In genomic region chr15:56887782-56888127, GRCh38 we compare ENCODE assay signal across 9 cellular contexts. TPM values are rescaled to one million over a fixed set of nuclear protein-coding genes. Genes with fewer than 3 reads are reported as not detected.
DNase-seq lines count a peak whose midpoint lies in the region; ATAC-seq, FAIRE-seq and TF ChIP-seq lines count a peak whose summit lies in the region.
"Had no signal": no experiment of that assay in that cellular context is flagged by ENCODE, and none has a peak within 500 bp of the region (broad histone marks: within the 10 kb centered on the region; RNA-seq: fewer than 3 reads in every experiment).

No MANE protein-coding gene starts in this region.

- 0% methylated on average over 1 of the region's 1 CpG for WGBS in HepG2 (ENCODE audit: low lambda C conversion rate)

- CTCF ChIA-PET in activated CD4-positive, alpha-beta T cell treated with anti-CD3 and anti-CD28 coated beads for 36 hours (lab: Charles Lee), result no interaction called here
- CTCF ChIA-PET in HepG2 (lab: Yijun Ruan, JAX; ENCODE audit: low intra/inter-chr PET ratio, low total read pairs), result no interaction called here

- intact Hi-C loops in activated CD4-positive, alpha-beta T cell treated with anti-CD3 and anti-CD28 coated beads for 36 hours (cut with DNase I, micrococcal nuclease), result loop anchor here (1.0 to 10.0 kb wide), 5 partner anchors 31 to 643 kb away; partner anchors contain the start of genes TCF12 (in 2 of the 2), RFX7 (in 1 of the 2) and ZNF280D (in 1 of the 2)
- intact Hi-C loops in HepG2 (cut with micrococcal nuclease; ENCODE audit: unreplicated experiment), result loop anchor here (1.0 kb wide), 1 partner anchor 31 kb away; the partner anchor contains the start of gene TCF12

- TF ChIP-seq RAD21 in HepG2 (CRISPR knock-in tag; IDR thresholded peaks at IDR 0.05), result no peak

- peak overlapping the region; percentile 87 for H3K9ac ChIP-seq in HepG2 (ENCODE audit: insufficient read depth, low read depth, low read length)

- peak overlapping the region; percentile 71 for H3K4me3 Mint-ChIP-seq in activated CD4-positive, alpha-beta T cell treated with anti-CD3 and anti-CD28 coated beads for 36 hours

- no peak for DNase-seq in activated CD4-positive, alpha-beta T cell treated with anti-CD3 and anti-CD28 coated beads for 36 hours
- no peak for DNase-seq in activated CD4-positive, alpha-beta T cell treated with anti-CD3 and anti-CD28 coated beads for 4 hours
- DNase-seq in HepG2 (ENCODE audit: low spot score) (no peak), thoracic aorta (ENCODE audit: low spot score) (no peak), RCC 7860 (ENCODE audit: low spot score) (no peak)

- peak overlapping the region; percentile 65 for H2AFZ ChIP-seq in HepG2 (ENCODE audit: low read length)

- H3K27ac ChIP-seq in angular gyrus (ENCODE audit: low read depth, low read length) (peak overlapping the region; percentile 98), HepG2 (ENCODE audit: extremely low read length, insufficient read depth, low read length) (peak overlapping the region; percentile 96), thoracic aorta (peak overlapping the region; percentile 97 to 98)

- in situ Hi-C loops in HepG2 (cut with HindIII; ENCODE audit: extremely low pct_ligation_motif_present, low pct_unique_long_range_greater_than_20kb), result no loop called here

- no peaks in the 10 kb centered on the region for H3K9me3 ChIP-seq in HepG2 (ENCODE audit: low read length)
- no peaks in the 10 kb centered on the region for H3K9me3 ChIP-seq in thoracic aorta

- no peaks in the 10 kb centered on the region; a peak in 1 of 5 replicates for H3K27me3 ChIP-seq in HepG2 (ENCODE audit: control insufficient read depth in 1 of 2, insufficient read depth in 2 of 2, low read length in 2 of 2)
- H3K27me3 ChIP-seq in thoracic aorta (replicated peaks; ENCODE audit: insufficient read depth), result no peaks in the 10 kb centered on the region

- H4K20me1 ChIP-seq in HepG2 (ENCODE audit: insufficient read depth, low read length), result no peaks in the 10 kb centered on the region

- no peak for TF ChIP-seq EP300 in HepG2 (IDR thresholded peaks at IDR 0.05; ENCODE audit: low read depth in 2 of 2, low read length in 2 of 2)
- no peak for TF ChIP-seq EP300 in HepG2 (CRISPR knock-in tag; IDR thresholded peaks at IDR 0.05; ENCODE audit: borderline replicate concordance)

- H3K4me1 Mint-ChIP-seq in activated CD4-positive, alpha-beta T cell treated with anti-CD3 and anti-CD28 coated beads for 36 hours, result peaks cover 20% of the 10 kb centered on the region

- ATAC-seq in activated CD4-positive, alpha-beta T cell treated with anti-CD3 and anti-CD28 coated beads for 36 hours, result no peak
- ATAC-seq in HepG2, result no peak; the same call in 2 of the 3 replicates
- ATAC-seq in thoracic aorta (ENCODE audit: insufficient number of reproducible peaks, low FRiP score, low read depth), result no peak
- ATAC-seq in HG02885 (IDR thresholded peaks at IDR 0.05; ENCODE audit: poor library complexity, unreplicated experiment), result no peak
- no peak for ATAC-seq in HG03280 (IDR thresholded peaks at IDR 0.05; ENCODE audit: unreplicated experiment)

- H3K79me2 ChIP-seq in HepG2 (ENCODE audit: insufficient read depth, low read length), result no peaks in the 10 kb centered on the region

- peak overlapping the region; percentile 95 for H3K4me2 ChIP-seq in HepG2 (ENCODE audit: low read depth, low read length)

- H3K4me3 ChIP-seq in HepG2 (replicated peaks in 1 of 3; ENCODE audit: insufficient read depth in 1 of 3, low read depth in 2 of 3, low read length in 3 of 3) (peak overlapping the region; percentile 54 to 73 (median 72)), thoracic aorta (peak overlapping the region; percentile 89)

- FAIRE-seq in HepG2 (lab: Jason Lieb, UNC) (no peak), RCC 7860 (lab: Jason Lieb, UNC) (no peak)
- FAIRE-seq: colon had no signal

- no peak for TF ChIP-seq POLR2A in HepG2 (IDR thresholded peaks at IDR 0.05; ENCODE audit: insufficient read depth in 1 of 2, low read depth in 2 of 2, low read length in 2 of 2)

- H3K36me3 ChIP-seq in HepG2 (replicated peaks in 1 of 2; ENCODE audit: control insufficient read depth in 1 of 2, insufficient read depth in 2 of 2, low read length in 2 of 2) (no peaks in the 10 kb centered on the region), thoracic aorta (no peaks in the 10 kb centered on the region)

- peak overlapping the region; percentile 86 for H3K27ac Mint-ChIP-seq in activated CD4-positive, alpha-beta T cell treated with anti-CD3 and anti-CD28 coated beads for 36 hours

- TSS peak; percentile 86 for BruUV-seq in HepG2 (replicated peaks; lab: Mats Ljungman, UMichigan)

- no peaks in the 10 kb centered on the region for H3K36me3 Mint-ChIP-seq in activated CD4-positive, alpha-beta T cell treated with anti-CD3 and anti-CD28 coated beads for 36 hours (ENCODE audit: low read depth)

- H3K9me3 Mint-ChIP-seq in activated CD4-positive, alpha-beta T cell treated with anti-CD3 and anti-CD28 coated beads for 36 hours (ENCODE audit: low read depth), result no peaks in the 10 kb centered on the region

- peaks cover 27% of the 10 kb centered on the region for H3K4me1 ChIP-seq in HepG2 (ENCODE audit: insufficient read depth, low read length)
- H3K4me1 ChIP-seq in thoracic aorta (ENCODE audit: control insufficient read depth in 1 of 2, low read depth in 2 of 2), result peaks cover 12 to 21% of the 10 kb centered on the region in 2 donors

- POLR2A ChIA-PET in activated CD4-positive, alpha-beta T cell treated with anti-CD3 and anti-CD28 coated beads for 36 hours (lab: Charles Lee), result interaction anchor here (2.0 kb wide), 1 partner anchor 30 kb away, joined by 6 read pairs; no protein-coding TSS in a partner anchor
- POLR2A ChIA-PET in HepG2 (lab: Yijun Ruan, JAX), result interaction anchor here (0.6 to 3.1 kb wide), 10 partner anchors 14 to 146 kb away, joined by 3 to 60 read pairs (median 3); partner anchors contain the start of gene TCF12

- TF ChIP-seq CTCF in HepG2 (CRISPR knock-in tag; IDR thresholded peaks at IDR 0.05), result no peak
- TF ChIP-seq CTCF in thoracic aorta (IDR thresholded peaks at IDR 0.05), result no peak

- H3K27me3 Mint-ChIP-seq in activated CD4-positive, alpha-beta T cell treated with anti-CD3 and anti-CD28 coated beads for 36 hours, result no peaks in the 10 kb centered on the region

TF ChIP-seq in HepG2, 621 proteins besides CTCF, POLR2A, EP300 and RAD21 (continues in another document):
- TF ChIP-seq ZNF484 (CRISPR knock-in tag; IDR thresholded peaks at IDR 0.05; ENCODE audit: borderline replicate concordance, low read depth), result no peak
- TF ChIP-seq MLX (CRISPR knock-in tag; IDR thresholded peaks at IDR 0.05), result 0 out of 2 replicates have a peak, but pooled peaks have one; percentile 10
- TF ChIP-seq ZNF12 (CRISPR knock-in tag; IDR thresholded peaks at IDR 0.05), result no peak
- TF ChIP-seq NFE2 (CRISPR knock-in tag; IDR thresholded peaks at IDR 0.05), result no peak
- TF ChIP-seq SOX6 (IDR thresholded peaks at IDR 0.05), result no peak
- 0 out of 2 replicates have a peak, but pooled peaks have one; percentile 1 for TF ChIP-seq SOX6 (CRISPR knock-in tag; IDR thresholded peaks at IDR 0.05)
- TF ChIP-seq KDM4B (CRISPR knock-in tag; IDR thresholded peaks at IDR 0.05), result 0 out of 2 replicates have a peak, but pooled peaks have one; percentile 23
- TF ChIP-seq TFE3 (CRISPR knock-in tag; IDR thresholded peaks at IDR 0.05), result no peak

RNA-seq across cellular contexts. Expression of gene TCF12, which starts 30.7 kb away (rescaled TPM):
- total RNA-seq in activated CD4-positive, alpha-beta T cell treated with anti-CD3 and anti-CD28 coated beads for 36 hours, result 10 to 100 TPM; 61.1 to 74.9 TPM
- total RNA-seq in HepG2 (2016; rRNA removed; fragmentation: Illumina TruSeq; extraction: Trizol) (51.1 and 70.7 TPM in 2 replicates), thoracic aorta (100 to 1,000 TPM in 1 of 2 donors, 10 to 100 TPM in 1; 91.8 to 107 TPM)
- total RNA-seq in HepG2 (2016; cell fraction: cytosol; rRNA removed; fragmentation: Illumina TruSeq; extraction: Trizol; ENCODE audit: low read depth), result 13.7 and 16.8 TPM in 2 replicates
- 47.0 and 70.2 TPM in 2 replicates for total RNA-seq in HepG2 (2016; cell fraction: insoluble cytoplasmic fraction; rRNA removed; fragmentation: Illumina TruSeq; extraction: Trizol)
- 27.3 and 30.1 TPM in 2 replicates for total RNA-seq in HepG2 (2016; cell fraction: membrane; rRNA removed; fragmentation: Illumina TruSeq; extraction: Trizol)
- total RNA-seq in HepG2 (2016; cell fraction: nucleus; rRNA removed; fragmentation: Illumina TruSeq; extraction: Trizol), result 105 and 129 TPM in 2 replicates
- 36.9 and 48.6 TPM in 2 replicates for polyA plus RNA-seq in HepG2 (2011; rRNA removed)
- 25.5 and 30.5 TPM in 2 replicates for polyA plus RNA-seq in HepG2 (2011; cell fraction: cytosol; rRNA removed)
- polyA plus RNA-seq in HepG2 (2011; cell fraction: nucleus; rRNA removed), result 49.1 and 60.7 TPM in 2 replicates
- polyA plus RNA-seq in HepG2 (2012), result 22.3 and 23.4 TPM in 2 replicates
- 3.5 and 3.7 TPM in 2 replicates for polyA plus RNA-seq in HepG2 (2016; cell fraction: cytosol; fragmentation: Illumina TruSeq; extraction: Trizol; ENCODE audit: low read depth)
- polyA plus RNA-seq in HepG2 (2016; cell fraction: insoluble cytoplasmic fraction; fragmentation: Illumina TruSeq; extraction: Trizol; ENCODE audit: low read depth), result 54.8 and 57.4 TPM in 2 replicates
- 14.8 and 15.1 TPM in 2 replicates for polyA plus RNA-seq in HepG2 (2016; cell fraction: membrane; fragmentation: Illumina TruSeq; extraction: Trizol; ENCODE audit: low read depth)
- 35.3 and 37.3 TPM in 2 replicates for polyA plus RNA-seq in HepG2 (2016; cell fraction: nucleus; fragmentation: Illumina TruSeq; extraction: Trizol; ENCODE audit: insufficient read depth, low read depth)
- polyA minus RNA-seq in HepG2 (2011; rRNA and poly(A)+ RNA removed; ENCODE audit: low replicate concordance), result 93.3 and 126 TPM in 2 replicates
- polyA minus RNA-seq in HepG2 (2011; cell fraction: cytosol; rRNA and poly(A)+ RNA removed), result 34.1 and 36.3 TPM in 2 replicates
- polyA minus RNA-seq in HepG2 (2011; cell fraction: nucleus; rRNA and poly(A)+ RNA removed), result 114 and 125 TPM in 2 replicates
